ENCODE assay signal across 9 cellular contexts in genomic region chr14:94770251-94770749, GRCh38. TPM values are rescaled to one million over a fixed set of nuclear protein-coding genes. Genes with fewer than 3 reads are reported as not detected.
DNase-seq lines count a peak whose midpoint lies in the region; ATAC-seq and TF ChIP-seq lines count a peak whose summit lies in the region.
"Had no signal": no experiment of that assay in that cellular context is flagged by ENCODE, and none has a peak within 500 bp of the region (broad histone marks: within the 10 kb centered on the region; RNA-seq: fewer than 3 reads in every experiment).

No MANE protein-coding gene starts in this region.

- H3K4me1 ChIP-seq in ovary (ENCODE audit: insufficient read depth) = peaks cover 4% of the 10 kb centered on the region

- H3K27me3 Mint-ChIP-seq in CD14-positive monocyte (ENCODE audit: low read depth in 3 of 3) = peaks cover 93 to 99% (median 96%) of the 10 kb centered on the region in 3 donors

- H3K36me3 ChIP-seq in ovary = no peaks in the 10 kb centered on the region

- ATAC-seq in HG03521 (IDR thresholded peaks at IDR 0.05; ENCODE audit: unreplicated experiment) (no peak), HG03439 (IDR thresholded peaks at IDR 0.05; ENCODE audit: unreplicated experiment) (no peak)

- H3K27me3 ChIP-seq in ovary = peaks cover 11% of the 10 kb centered on the region

- no peak for TF ChIP-seq POLR2A in ovary (IDR thresholded peaks at IDR 0.05)

- TF ChIP-seq CTCF in CD14-positive monocyte (IDR thresholded peaks at IDR 0.05) (no peak), epithelial cell of esophagus (IDR thresholded peaks at IDR 0.05; ENCODE audit: insufficient read depth, low read depth, low read length, missing control alignments) (no peak), ovary (IDR thresholded peaks at IDR 0.05) (no peak)

- no peak overlapping the region for H3K27ac Mint-ChIP-seq in CD14-positive monocyte

- no peak overlapping the region for H3K27ac ChIP-seq in ovary

- DNase-seq in CD14-positive monocyte (ENCODE audit: low spot score) = no peak
- DNase-seq in NCI-H1105 treated with DMSO at 0.1 percent for 48 hours (lab: John Stamatoyannopoulos, UW) = peak; percentile 68
- peak; percentile 24 for DNase-seq in epithelial cell of esophagus (ENCODE audit: low read depth)
- DNase-seq in ovary = no peak
- DNase-seq in cerebellum (ENCODE audit: low spot score) = no peak
- no peak for DNase-seq in NCI-H146 (lab: John Stamatoyannopoulos, UW)
- DNase-seq: NCI-H1048 had no signal

- H3K9me3 Mint-ChIP-seq in CD14-positive monocyte = peaks cover 2 to 45% (median 33%) of the 10 kb centered on the region in 7 donors

- H3K4me3 ChIP-seq in epithelial cell of esophagus (ENCODE audit: low read length) = no peak overlapping the region
- H3K4me3 ChIP-seq in ovary = peak overlapping the region; percentile 32

- peaks cover 3 to 20% of the 10 kb centered on the region in 2 donors for H3K36me3 Mint-ChIP-seq in CD14-positive monocyte

- H3K4me1 Mint-ChIP-seq in CD14-positive monocyte = peaks cover 24% of the 10 kb centered on the region

- H3K4me3 Mint-ChIP-seq in CD14-positive monocyte = peak overlapping the region; percentile 67 to 86

- 7 to 10% (median 8%) methylated on average over 18 of the region's 18 CpGs for WGBS in ovary, 3 donors

- intact Hi-C loops in CD14-positive monocyte (cut with micrococcal nuclease) (no loop called here), ovary (cut with DNase I) (no loop called here)

- TF ChIP-seq EP300 in ovary (IDR thresholded peaks at IDR 0.05) = no peak

- peaks cover 0 to 3% of the 10 kb centered on the region in 2 donors for H3K9me3 ChIP-seq in ovary

RNA-seq across cellular contexts. Expression of gene GSC, which starts 0.4 kb away (rescaled TPM):
- polyA plus RNA-seq in CD14-positive monocyte (not detected), ovary (under 1 TPM in 1 of 2 donors, not detected in 1; 0.15 TPM)
- total RNA-seq in ovary (under 1 TPM in 3 of 7 donors, not detected in 4; 0.25 to 0.53 (median 0.34) TPM), cerebellum (not detected)

Comparison
In these comparisons a context has a peak if more than half of its experiments do, and no peak if none do; other contexts are left out.
1. DNase-seq: peak in NCI-H1105 treated with DMSO at 0.1 percent for 48 hours (single experiment) and epithelial cell of esophagus (single experiment); none in CD14-positive monocyte (single experiment), ovary (0 of 5), cerebellum (single experiment) and NCI-H146 (single experiment).